In the genomic region with DNA sequence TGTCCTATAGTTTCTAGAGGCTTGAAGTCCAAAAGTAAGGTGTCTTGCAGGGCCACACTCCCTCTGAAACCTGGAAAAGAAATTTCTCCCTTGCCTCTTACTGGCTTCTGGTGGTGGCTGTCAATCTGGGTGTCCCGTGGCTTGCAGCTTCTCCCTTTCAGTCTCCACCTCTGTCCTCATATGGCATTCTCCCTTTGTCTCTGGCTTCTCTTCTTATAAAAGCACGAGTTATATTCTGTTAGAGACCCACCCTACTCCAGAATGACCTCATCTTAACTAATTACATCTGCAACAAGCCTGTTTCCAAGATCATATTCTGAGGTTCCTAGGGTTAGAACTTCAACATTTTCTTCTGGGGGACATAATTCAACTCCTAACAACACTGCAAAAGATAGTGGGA, we compare ENCODE assay signal across 20 cellular contexts.
"Had no signal": no experiment of that assay in that cellular context is flagged by ENCODE, and none has a peak within 500 bp of the region (broad histone marks: within the 10 kb centered on the region; RNA-seq: fewer than 3 reads in every experiment).

No MANE protein-coding gene starts in this region.

- DNase-seq: effector CD4-positive, alpha-beta T cell; endodermal cell; erythroblast; glutamatergic neuron; islet precursor cell; sigmoid colon; stimulated activated CD4-positive, alpha-beta T cell treated with anti-CD3 and anti-CD28 coated beads, Interleukin-2, amount 100 ng/mL, for 24 hours; stimulated activated CD4-positive, alpha-beta T cell treated with anti-CD3 and anti-CD28 coated beads, Interleukin-4, amount 100 ng/mL, for 4 hours; stimulated activated naive B cell treated with anti-CD40 and anti-IgM and Interleukin-4, amounts not matched to agents 10 μg/mL and 1 μg/mL and 100 μg/mL, for 72 hours; stimulated activated naive CD8-positive, alpha-beta T cell treated with anti-CD3 and anti-CD28 coated beads, Interleukin-15, amount 100 ng/mL, for 72 hours; substantia nigra; trophoblast cell had no signal

- FAIRE-seq: endothelial cell of umbilical vein had no signal

- H3K9me3 Mint-ChIP-seq: endodermal cell; mesothelial cell of epicardium; natural killer cell treated with Interleukin-12 subunit alpha and Interleukin-12 subunit beta and Interleukin-15 and Interleukin-18, amount 100 ng/mL, for 72 hours; stimulated activated naive B cell treated with anti-CD40 and anti-IgM and Interleukin-4, amounts not matched to agents 10 μg/mL and 1 μg/mL and 100 μg/mL, for 72 hours had no signal

- H3K27me3 ChIP-seq: gastroesophageal sphincter, right atrium auricular region, sigmoid colon had no signal

- H3K4me3 Mint-ChIP-seq: endodermal cell; natural killer cell treated with Interleukin-12 subunit alpha and Interleukin-12 subunit beta and Interleukin-15 and Interleukin-18, amount 100 ng/mL, for 72 hours; stimulated activated naive B cell treated with anti-CD40 and anti-IgM and Interleukin-4, amounts not matched to agents 10 μg/mL and 1 μg/mL and 100 μg/mL, for 72 hours; stimulated activated naive CD8-positive, alpha-beta T cell treated with anti-CD3 and anti-CD28 coated beads, Interleukin-15, amount 100 ng/mL, for 72 hours had no signal

- H3K36me3 ChIP-seq: gastroesophageal sphincter, right atrium auricular region, sigmoid colon had no signal

- H3K27ac Mint-ChIP-seq: endodermal cell; natural killer cell treated with Interleukin-12 subunit alpha and Interleukin-12 subunit beta and Interleukin-15 and Interleukin-18, amount 100 ng/mL, for 72 hours; stimulated activated naive B cell treated with anti-CD40 and anti-IgM and Interleukin-4, amounts not matched to agents 10 μg/mL and 1 μg/mL and 100 μg/mL, for 72 hours; stimulated activated naive CD8-positive, alpha-beta T cell treated with anti-CD3 and anti-CD28 coated beads, Interleukin-15, amount 100 ng/mL, for 72 hours had no signal

- H3K27ac ChIP-seq: coronary artery, gastroesophageal sphincter, right atrium auricular region had no signal

- ATAC-seq: gastroesophageal sphincter; left lobe of liver; natural killer cell treated with Interleukin-12 subunit alpha and Interleukin-12 subunit beta and Interleukin-15 and Interleukin-18, amount 100 ng/mL, for 72 hours; stimulated activated naive B cell treated with anti-CD40 and anti-IgM and Interleukin-4, amounts not matched to agents 10 μg/mL and 1 μg/mL and 100 μg/mL, for 72 hours; stimulated activated naive CD8-positive, alpha-beta T cell treated with anti-CD3 and anti-CD28 coated beads, Interleukin-15, amount 100 ng/mL, for 72 hours had no signal

- H3K9me3 ChIP-seq: gastroesophageal sphincter, right atrium auricular region, sigmoid colon had no signal

- H3K36me3 Mint-ChIP-seq: mesothelial cell of epicardium; natural killer cell treated with Interleukin-12 subunit alpha and Interleukin-12 subunit beta and Interleukin-15 and Interleukin-18, amount 100 ng/mL, for 72 hours had no signal

- H3K4me3 ChIP-seq: coronary artery, gastroesophageal sphincter, right atrium auricular region, sigmoid colon, skin epidermis had no signal
